ENCODE assay signal across 8 cellular contexts in the genomic region with DNA sequence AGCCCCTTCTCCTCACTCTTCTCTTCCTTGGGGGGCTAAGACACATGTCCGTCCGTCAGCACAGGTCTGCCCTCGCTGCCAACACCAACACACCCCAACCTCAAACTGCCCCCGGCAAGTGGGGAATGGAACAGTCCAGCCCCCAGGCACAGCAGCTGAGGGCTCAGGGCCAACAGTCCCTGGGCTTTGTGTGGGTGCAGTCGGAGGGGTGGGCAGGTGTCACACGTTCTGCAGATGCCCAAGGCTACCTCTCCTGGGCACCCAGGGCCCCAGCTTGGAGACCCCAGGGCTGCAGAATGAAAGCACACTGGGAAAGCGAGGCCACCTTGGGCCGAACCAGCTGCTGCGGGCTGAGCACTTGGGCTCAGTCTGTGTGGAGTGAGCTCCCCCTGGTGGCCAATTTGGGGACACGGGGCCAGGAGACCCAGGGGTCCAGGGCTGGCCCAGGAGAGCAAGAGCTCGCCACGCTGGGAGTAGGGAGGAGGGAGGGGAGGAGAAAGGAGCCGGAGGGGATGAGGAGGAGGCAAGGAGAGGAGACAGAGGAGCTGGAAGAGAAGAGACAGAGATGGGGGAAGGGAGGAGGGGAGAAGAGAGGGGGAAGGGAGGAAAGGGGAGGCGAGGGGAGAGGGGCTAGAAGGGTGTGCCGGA. TPM values are rescaled to one million over a fixed set of nuclear protein-coding genes. Genes with fewer than 3 reads are reported as not detected.
DNase-seq lines count a peak whose midpoint lies in the region; ATAC-seq and TF ChIP-seq lines count a peak whose summit lies in the region.

No MANE protein-coding gene starts in this region.

- TF ChIP-seq POLR2A in adrenal gland (IDR thresholded peaks at IDR 0.05): no peak

- intact Hi-C loops in adrenal gland (cut with DNase I): no loop called here
- intact Hi-C loops in left cardiac atrium (cut with DNase I): no loop called here
- intact Hi-C loops in aorta (cut with DNase I): loop anchor here (5.0 to 10.0 kb wide), 2 partner anchors 39 to 281 kb away; no protein-coding TSS in a partner anchor

- H3K36me3 ChIP-seq in adrenal gland (replicated peaks in 1 of 2) (peaks cover 0 to 50% of the 10 kb centered on the region in 2 donors), aorta (ENCODE audit: control insufficient read depth in 1 of 2, insufficient read depth in 2 of 2, low read length in 1 of 2) (peaks cover 2 to 3% of the 10 kb centered on the region in 2 donors)

- H3K27ac ChIP-seq in adrenal gland: peak overlapping the region; percentile 67 to 94 (median 92)
- no peak overlapping the region for H3K27ac ChIP-seq in aorta (ENCODE audit: low read depth in 1 of 2, low read length in 2 of 2)

- H3K27me3 ChIP-seq in adrenal gland: no peaks in the 10 kb centered on the region
- H3K27me3 ChIP-seq in aorta (ENCODE audit: control insufficient read depth in 1 of 2, insufficient read depth in 2 of 2, low read length in 1 of 2): no peaks in the 10 kb centered on the region

- DNase-seq in DMS53 (lab: John Stamatoyannopoulos, UW): peak; percentile 77
- DNase-seq in SW 1271 (lab: John Stamatoyannopoulos, UW): peak; percentile 20 to 44
- peak; percentile 87 to 94 (median 91) for DNase-seq in adrenal gland
- DNase-seq in left cardiac atrium: peak; percentile 82
- DNase-seq in putamen (ENCODE audit: low spot score): peak; percentile 47
- peak; percentile 84 to 92 for DNase-seq in aorta

- TF ChIP-seq RAD21 in Ishikawa (IDR thresholded peaks at IDR 0.05; ENCODE audit: low read depth): peak; percentile 76

- peaks cover 32 to 45% of the 10 kb centered on the region in 2 donors for H3K4me1 ChIP-seq in adrenal gland (replicated peaks in 1 of 2)
- H3K4me1 ChIP-seq in aorta (ENCODE audit: control insufficient read depth in 1 of 2, insufficient read depth in 2 of 2, low read length in 2 of 2): no peaks in the 10 kb centered on the region

- ATAC-seq in left cardiac atrium: peak; percentile 82 to 90
- ATAC-seq in aorta (ENCODE audit: low FRiP score): peak; percentile 76
- no peak for ATAC-seq in GM18870 (IDR thresholded peaks at IDR 0.05; ENCODE audit: unreplicated experiment)

- TF ChIP-seq EP300 in Ishikawa (IDR thresholded peaks at IDR 0.05; ENCODE audit: borderline replicate concordance): no peak

- H3K4me3 ChIP-seq in adrenal gland (peak overlapping the region in 2 of 4 donors; percentile 10 to 45), aorta (ENCODE audit: low read length in 2 of 2) (no peak overlapping the region)

- TF ChIP-seq CTCF in adrenal gland (IDR thresholded peaks at IDR 0.05): peak; percentile 86 to 99 (median 96)

- no peaks in the 10 kb centered on the region for H3K9me3 ChIP-seq in adrenal gland (replicated peaks in 1 of 3)
- no peaks in the 10 kb centered on the region for H3K9me3 ChIP-seq in aorta (ENCODE audit: control insufficient read depth, low read length)

- 16 to 21% (median 20%) methylated on average over 10 to 15 of the region's 15 CpGs for WGBS in adrenal gland, 4 donors
- 25% methylated on average over 15 of the region's 15 CpGs for WGBS in aorta, 2 donors

TF ChIP-seq in Ishikawa, 13 proteins besides CTCF, POLR2A, EP300 and RAD21:
- TF ChIP-seq ZBTB7A (IDR thresholded peaks at IDR 0.05; ENCODE audit: low read depth) (peak; percentile 95), FOXM1 (IDR thresholded peaks at IDR 0.05; ENCODE audit: borderline replicate concordance, low read depth) (no peak)

RNA-seq across cellular contexts. Expression of a gene that starts 14.0 kb away (rescaled TPM):
- total RNA-seq in adrenal gland (10 to 100 TPM in 2 of 8 donors, 1 to 10 TPM in 5, under 1 TPM in 1; 0.26 to 15.1 (median 4.6) TPM), left cardiac atrium (1 to 10 TPM in 1 of 2 donors, under 1 TPM in 1; 0.52 to 1.6 TPM), aorta (1 to 10 TPM; 1.8 to 4.7 TPM)
- polyA plus RNA-seq in adrenal gland (1 to 10 TPM; 2.0 to 9.2 (median 3.9) TPM), aorta (under 1 TPM; 0.38 to 0.63 TPM)

RNA-seq across cellular contexts. Expression of a gene that starts 22.2 kb away (rescaled TPM):
- total RNA-seq in adrenal gland: 10 to 100 TPM; 14.4 to 98.8 (median 44.5) TPM
- polyA plus RNA-seq in adrenal gland: 100 to 1,000 TPM in 2 of 3 donors, 10 to 100 TPM in 1; 18.4 to 155 (median 150) TPM
- 10 to 100 TPM; 14.8 to 22.3 TPM for total RNA-seq in left cardiac atrium
- total RNA-seq in aorta: 10 to 100 TPM; 27.7 to 29.9 TPM
- 10 to 100 TPM in 1 of 2 donors, 1 to 10 TPM in 1; 4.8 to 25.6 TPM for polyA plus RNA-seq in aorta

RNA-seq across cellular contexts. Expression of a gene that starts 37.3 kb away (rescaled TPM):
- total RNA-seq in adrenal gland (10 to 100 TPM in 7 of 8 donors, 1 to 10 TPM in 1; 7.1 to 28.1 (median 18.3) TPM), left cardiac atrium (10 to 100 TPM in 1 of 2 donors, 1 to 10 TPM in 1; 9.9 to 12.9 TPM), aorta (10 to 100 TPM; 17.3 to 18.3 TPM)
- polyA plus RNA-seq in adrenal gland (10 to 100 TPM in 1 of 3 donors, 1 to 10 TPM in 2; 2.0 to 12.9 (median 6.9) TPM), aorta (1 to 10 TPM; 5.1 to 6.6 TPM)

RNA-seq across cellular contexts. Expression of a gene that starts 59.3 kb away (rescaled TPM):
- total RNA-seq in adrenal gland: 100 to 1,000 TPM in 4 of 8 donors, 10 to 100 TPM in 4; 60.1 to 145 (median 99.4) TPM
- polyA plus RNA-seq in adrenal gland: 100 to 1,000 TPM in 2 of 3 donors, 1 to 10 TPM in 1; 2.5 to 235 (median 195) TPM
- 10 to 100 TPM; 60.8 to 66.1 TPM for total RNA-seq in left cardiac atrium
- 10 to 100 TPM; 54.8 to 64.6 TPM for total RNA-seq in aorta
- 100 to 1,000 TPM in 1 of 2 donors, 10 to 100 TPM in 1; 48.8 to 116 TPM for polyA plus RNA-seq in aorta

Comparison
In these comparisons a context has a peak if more than half of its experiments do, and no peak if none do; other contexts are left out.
1. DNase-seq: peak in every context shown above with its lines; median percentile 91 in adrenal gland; 88 in aorta; 82 in left cardiac atrium; 77 in DMS53; 47 in putamen; 32 in SW 1271.
2. H3K27ac ChIP-seq: peak in adrenal gland (5 of 5); none in aorta (0 of 2).
3. intact Hi-C loops: an anchor here in aorta (5.0 to 10.0 kb wide); none called in adrenal gland and left cardiac atrium.